24 cellular contexts compared by ENCODE assay signal in genomic region chr1:25062621-25063255, GRCh38.
"Had no signal": no experiment of that assay in that cellular context is flagged by ENCODE, and none has a peak within 500 bp of the region (broad histone marks: within the 10 kb centered on the region; RNA-seq: fewer than 3 reads in every experiment).

No MANE protein-coding gene starts in this region.

- H3K4me1 ChIP-seq: body of pancreas, gastrocnemius medialis, pancreas, testis had no signal

- H3K4me3 ChIP-seq: body of pancreas, coronary artery, gastrocnemius medialis, heart left ventricle, pancreas, smooth muscle cell, testis had no signal

- H3K27ac Mint-ChIP-seq: activated B cell treated with CpG ODN at 0.5 μM for 24 hours; activated naive CD8-positive, alpha-beta T cell; activated T-cell treated with anti-CD3 and anti-CD28 coated beads, Interleukin-2, amount 50 U/mL, for 72 hours; naive thymus-derived CD4-positive, alpha-beta T cell; T-cell; type B pancreatic cell had no signal

- H3K36me3 ChIP-seq: gastrocnemius medialis, heart left ventricle, pancreas had no signal

- H3K4me3 Mint-ChIP-seq: activated B cell treated with CpG ODN at 0.5 μM for 24 hours; activated naive CD8-positive, alpha-beta T cell; activated T-cell treated with anti-CD3 and anti-CD28 coated beads, Interleukin-2, amount 50 U/mL, for 72 hours; naive thymus-derived CD4-positive, alpha-beta T cell; stimulated activated effector memory CD8-positive, alpha-beta T cell treated with anti-CD3 and anti-CD28 coated beads, Interleukin-12 subunit alpha, Interleukin-12 subunit beta, amount 100 ng/mL, for 72 hours; T-cell; type B pancreatic cell had no signal

- H3K9me3 ChIP-seq: body of pancreas, gastrocnemius medialis, heart left ventricle, pancreas, testis had no signal

- ATAC-seq: activated T-cell treated with anti-CD3 and anti-CD28 coated beads, Interleukin-2, amount 50 U/mL, for 72 hours; body of pancreas; gastrocnemius medialis; heart left ventricle; naive thymus-derived CD4-positive, alpha-beta T cell; pancreas; sciatic nerve; SK-N-SH treated with all-trans-retinoic acid at 6 μM for 48 hours; stimulated activated effector memory CD8-positive, alpha-beta T cell treated with anti-CD3 and anti-CD28 coated beads, Interleukin-12 subunit alpha, Interleukin-12 subunit beta, amount 100 ng/mL, for 72 hours; T-cell had no signal

- FAIRE-seq: pancreas had no signal

- H3K36me3 Mint-ChIP-seq: activated naive CD8-positive, alpha-beta T cell; naive thymus-derived CD4-positive, alpha-beta T cell; T-cell; type B pancreatic cell had no signal

- H3K27me3 Mint-ChIP-seq: activated B cell treated with CpG ODN at 0.5 μM for 24 hours; activated naive CD8-positive, alpha-beta T cell; T-cell had no signal

- H3K9me3 Mint-ChIP-seq: activated B cell treated with CpG ODN at 0.5 μM for 24 hours; activated T-cell treated with anti-CD3 and anti-CD28 coated beads, Interleukin-2, amount 50 U/mL, for 72 hours; naive thymus-derived CD4-positive, alpha-beta T cell; stimulated activated effector memory CD8-positive, alpha-beta T cell treated with anti-CD3 and anti-CD28 coated beads, Interleukin-12 subunit alpha, Interleukin-12 subunit beta, amount 100 ng/mL, for 72 hours; T-cell; type B pancreatic cell had no signal

- DNase-seq: activated B cell treated with CpG ODN at 0.5 μM for 24 hours; activated CD4-positive, alpha-beta T cell treated with anti-CD3 and anti-CD28 coated beads, Interleukin-2, amount 50 U/mL, for 1 hour; activated CD8-positive, alpha-beta memory T cell treated with anti-CD3 and anti-CD28 coated beads for 24 hours; activated CD8-positive, alpha-beta memory T cell treated with anti-CD3 and anti-CD28 coated beads, Interleukin-2, amount 50 U/mL, for 48 hours; activated gamma-delta T cell; activated T-cell treated with anti-CD3 and anti-CD28 coated beads, Interleukin-2, amount 50 U/mL, for 72 hours; amygdala; body of pancreas; central memory CD4-positive, alpha-beta T cell; gastrocnemius medialis; heart left ventricle; mesendoderm; naive thymus-derived CD4-positive, alpha-beta T cell; stimulated activated CD4-positive, alpha-beta T cell treated with anti-CD3 and anti-CD28 coated beads, Interleukin-4, amount 100 ng/mL, for 24 hours; T-cell; testis had no signal

- H3K27ac ChIP-seq: body of pancreas, coronary artery, gastrocnemius medialis, heart left ventricle, pancreas, testis had no signal
